Comparison of ENCODE assay signal across 8 cellular contexts in genomic region chr3:30112904-30113484, GRCh38.
A peak's percentile ranks its signal among the peaks of the same experiment; 100 is the strongest.
DNase-seq lines count a peak whose midpoint lies in the region; ATAC-seq, FAIRE-seq and TF ChIP-seq lines count a peak whose summit lies in the region.

No MANE protein-coding gene starts in this region.

- H3K9me3 ChIP-seq in A549 = no peaks in the 10 kb centered on the region
- no peaks in the 10 kb centered on the region for H3K9me3 ChIP-seq in upper lobe of left lung

- peak; percentile 6 to 54 for DNase-seq in A549 (ENCODE audit: low read depth in 1 of 2, low spot score in 1 of 2)
- DNase-seq in NCI-H2029 treated with DMSO at 0.1 percent for 48 hours (lab: John Stamatoyannopoulos, UW) = peak; percentile 38
- DNase-seq in astrocyte of the cerebellum (ENCODE audit: low read depth) = peak; percentile 47
- DNase-seq in kidney epithelial cell (ENCODE audit: low read depth) = no peak
- no peak for DNase-seq in upper lobe of left lung
- no peak for DNase-seq in 8988T
- no peak for DNase-seq in iPS-NIHi7 (ENCODE audit: extremely low spot score)

- peak; percentile 81 for TF ChIP-seq CTCF in A549 (IDR thresholded peaks at IDR 0.05)
- TF ChIP-seq CTCF in GM12873 (IDR thresholded peaks at IDR 0.05; ENCODE audit: insufficient read depth, low read depth, low read length, missing control alignments) = peak; percentile 49
- TF ChIP-seq CTCF in astrocyte of the cerebellum (IDR thresholded peaks at IDR 0.05; ENCODE audit: low read depth, low read length, missing control alignments) = peak; percentile 39
- peak; percentile 42 for TF ChIP-seq CTCF in kidney epithelial cell (IDR thresholded peaks at IDR 0.05; ENCODE audit: insufficient read depth, low read length, poor library complexity, severe bottlenecking)
- peak in 5 of 6 experiments; percentile 28 to 71 (median 63) for TF ChIP-seq CTCF in upper lobe of left lung (IDR thresholded peaks at IDR 0.05)

- TF ChIP-seq EP300 in A549 (IDR thresholded peaks at IDR 0.05) (no peak), upper lobe of left lung (IDR thresholded peaks at IDR 0.05) (no peak)

- H3K27ac ChIP-seq in A549 = peak overlapping the region; percentile 54 to 71
- no peak overlapping the region for H3K27ac ChIP-seq in upper lobe of left lung

- FAIRE-seq in A549 (lab: Jason Lieb, UNC) = peak; percentile 18

- no peaks in the 10 kb centered on the region for H3K27me3 ChIP-seq in kidney epithelial cell (ENCODE audit: control insufficient read depth, insufficient read depth, low read length)
- H3K27me3 ChIP-seq in upper lobe of left lung = no peaks in the 10 kb centered on the region

- ATAC-seq in A549 (peak; percentile 59 to 65; a peak in 3 of 6 replicates), upper lobe of left lung (ENCODE audit: low FRiP score in 2 of 2) (peak in 1 of 2 donors; percentile 49)

- H3K4me3 ChIP-seq in A549 = no peak overlapping the region
- no peak overlapping the region for H3K4me3 ChIP-seq in astrocyte of the cerebellum (ENCODE audit: low read depth, low read length)
- H3K4me3 ChIP-seq in kidney epithelial cell (ENCODE audit: low read depth, low read length) = no peak overlapping the region
- no peak overlapping the region for H3K4me3 ChIP-seq in upper lobe of left lung

- CTCF ChIA-PET in A549 (lab: Yijun Ruan, JAX) = interaction anchor here (0.5 to 3.0 kb wide), 12 partner anchors 9 to 581 kb away, joined by 3 to 25 read pairs (median 3); no protein-coding TSS in a partner anchor

- peak overlapping the region; percentile 14; the same call in 1 of the 3 replicates for H3K4me2 ChIP-seq in A549

- in situ Hi-C loops in astrocyte of the cerebellum (cut with HindIII; ENCODE audit: low sequenced_read_pairs) = no loop called here

- H3K36me3 ChIP-seq in kidney epithelial cell (ENCODE audit: control insufficient read depth, insufficient read depth, low read length) = no peaks in the 10 kb centered on the region
- H3K36me3 ChIP-seq in upper lobe of left lung = no peaks in the 10 kb centered on the region

- POLR2A ChIA-PET in A549 (lab: Yijun Ruan, JAX) = no interaction called here

- peak; percentile 86 to 96 for TF ChIP-seq RAD21 in A549 (conservative IDR thresholded peaks at IDR 0.05 in 1 of 2, IDR thresholded peaks at IDR 0.05 in 1 of 2)

- H3K4me1 ChIP-seq in A549 (peaks cover 9% of the 10 kb centered on the region; the same call in 1 of the 3 replicates), upper lobe of left lung (peaks cover 0 to 5% (median 0%) of the 10 kb centered on the region in 4 donors)

- 70% methylated on average over 1 of the region's 1 CpG for WGBS in A549 (ENCODE audit: missing lambda C conversion rate)
- 38 to 75% methylated on average over 1 of the region's 1 CpG for WGBS in upper lobe of left lung, 2 donors

- TF ChIP-seq POLR2A in A549 (IDR thresholded peaks at IDR 0.05; ENCODE audit: low read length) = no peak
- no peak for TF ChIP-seq POLR2A in upper lobe of left lung (IDR thresholded peaks at IDR 0.05)

TF ChIP-seq in A549, 52 proteins besides CTCF, POLR2A, EP300 and RAD21:
- TF ChIP-seq GATA3 (IDR thresholded peaks at IDR 0.05; ENCODE audit: borderline replicate concordance) (peak; percentile 63; the same call in 1 of the 2 replicates), SMC3 (IDR thresholded peaks at IDR 0.05) (peak; percentile 95), HOXA7 (CRISPR knock-in tag; IDR thresholded peaks at IDR 0.05) (no peak)

Comparison
In these comparisons a context has a peak if more than half of its experiments do, and no peak if none do; other contexts are left out.
1. DNase-seq: peak in A549 (2 of 2), NCI-H2029 treated with DMSO at 0.1 percent for 48 hours (single experiment) and astrocyte of the cerebellum (single experiment); none in kidney epithelial cell (single experiment), upper lobe of left lung (0 of 2), 8988T (single experiment) and iPS-NIHi7 (single experiment).
2. H3K27ac ChIP-seq: peak in A549 (2 of 2); none in upper lobe of left lung (0 of 4).
3. Peak in every context shown above with its lines, with median percentiles within 50 percentile points of each other: CTCF ChIP-seq.